18 cellular contexts compared by ENCODE assay signal in genomic region chr12:25242981-25243764, GRCh38. TPM values are rescaled to one million over a fixed set of nuclear protein-coding genes. Genes with fewer than 3 reads are reported as not detected.
DNase-seq lines count a peak whose midpoint lies in the region; ATAC-seq and TF ChIP-seq lines count a peak whose summit lies in the region.
"Had no signal": no experiment of that assay in that cellular context is flagged by ENCODE, and none has a peak within 500 bp of the region (broad histone marks: within the 10 kb centered on the region; RNA-seq: fewer than 3 reads in every experiment).

No MANE protein-coding gene starts in this region.

- intact Hi-C loops in CD4-positive, alpha-beta memory T cell (cut with micrococcal nuclease), result loop anchor here (5.0 kb wide), 1 partner anchor 34 kb away; no protein-coding TSS in a partner anchor

- H3K4me2 ChIP-seq in Loucy (ENCODE audit: low read depth, low read length, poor library complexity, severe bottlenecking), result peak overlapping the region; percentile 56

- ATAC-seq in HG03442 (IDR thresholded peaks at IDR 0.05; ENCODE audit: unreplicated experiment), result no peak
- no peak for ATAC-seq in activated CD8-positive, alpha-beta memory T cell treated with anti-CD3 and anti-CD28 coated beads, Interleukin-2, amount 10 ng/mL, durations not matched to agents 7 days and 5 days
- ATAC-seq: activated CD8-positive, alpha-beta T cell treated with anti-CD3 and anti-CD28 coated beads for 36 hours had no signal

- CTCF ChIA-PET in CD4-positive, alpha-beta memory T cell (lab: Charles Lee; ENCODE audit: partially characterized antibody), result interaction anchor here (2.1 kb wide), 1 partner anchor 22 kb away, joined by 6 read pairs; no protein-coding TSS in a partner anchor
- CTCF ChIA-PET in activated CD8-positive, alpha-beta memory T cell treated with anti-CD3 and anti-CD28 coated beads, Interleukin-2, amount 10 ng/mL, durations not matched to agents 7 days and 5 days (lab: Charles Lee), result interaction anchor here (2.8 kb wide), 1 partner anchor 8 kb away, joined by 25 read pairs; the partner anchor contains the start of gene KRAS

- no peak overlapping the region for H3K4me3 ChIP-seq in CD4-positive, alpha-beta memory T cell (ENCODE audit: low read length in 2 of 2)
- H3K4me3 ChIP-seq in Loucy (ENCODE audit: low read length, poor library complexity, severe bottlenecking), result no peak overlapping the region
- no peak overlapping the region for H3K4me3 ChIP-seq in epithelial cell of esophagus (ENCODE audit: low read length)
- H3K4me3 ChIP-seq: sigmoid colon, upper lobe of left lung had no signal

- H3K9me3 ChIP-seq in CD4-positive, alpha-beta memory T cell (ENCODE audit: control insufficient read depth in 1 of 2, low read length in 2 of 2), result no peaks in the 10 kb centered on the region
- H3K9me3 ChIP-seq in Loucy (ENCODE audit: insufficient read depth, low read depth, low read length), result no peaks in the 10 kb centered on the region
- H3K9me3 ChIP-seq: neutrophil, sigmoid colon, upper lobe of left lung had no signal

- no peaks in the 10 kb centered on the region for H3K9me3 Mint-ChIP-seq in CD4-positive, alpha-beta memory T cell
- H3K9me3 Mint-ChIP-seq in mesothelial cell of epicardium, result peaks cover 3% of the 10 kb centered on the region
- no peaks in the 10 kb centered on the region for H3K9me3 Mint-ChIP-seq in activated CD8-positive, alpha-beta memory T cell treated with anti-CD3 and anti-CD28 coated beads, Interleukin-2, amount 10 ng/mL, durations not matched to agents 7 days and 5 days (ENCODE audit: low read depth)

- no peaks in the 10 kb centered on the region for H3K9me2 ChIP-seq in Loucy (replicated peaks; ENCODE audit: low read depth, low read length)

- DNase-seq in CD4-positive, alpha-beta memory T cell, result no peak
- DNase-seq in epithelial cell of esophagus (ENCODE audit: low read depth) (peak; percentile 21), mesothelial cell of epicardium (ENCODE audit: low spot score in 2 of 2, unreplicated experiment in 2 of 2) (no peak), G401 (ENCODE audit: low spot score) (no peak), NCI-H2196 treated with DMSO at 0.1 percent for 48 hours (lab: John Stamatoyannopoulos, UW; ENCODE audit: unreplicated experiment) (no peak)
- no peak for DNase-seq in activated CD8-positive, alpha-beta memory T cell treated with anti-CD3 and anti-CD28 coated beads, Interleukin-2, amount 10 ng/mL, durations not matched to agents 7 days and 5 days
- DNase-seq: activated CD8-positive, alpha-beta T cell treated with anti-CD3 and anti-CD28 coated beads for 36 hours; DMS153; KBM-7; NCI-H1436; NCI-H524 treated with DMSO at 0.1 percent for 48 hours; OCI-M1; sigmoid colon; stimulated activated CD4-positive, alpha-beta T cell treated with anti-CD3 and anti-CD28 coated beads, Interleukin-4, amount 100 ng/mL, for 4 hours; upper lobe of left lung had no signal

- H3K27ac ChIP-seq in CD4-positive, alpha-beta memory T cell (ENCODE audit: low read depth, low read length), result no peak overlapping the region
- H3K27ac ChIP-seq: neutrophil, upper lobe of left lung had no signal

- peaks cover 18 to 50% (median 29%) of the 10 kb centered on the region in 4 donors for H3K4me1 Mint-ChIP-seq in CD4-positive, alpha-beta memory T cell
- H3K4me1 Mint-ChIP-seq in mesothelial cell of epicardium, result peaks cover 13% of the 10 kb centered on the region
- H3K4me1 Mint-ChIP-seq in activated CD8-positive, alpha-beta memory T cell treated with anti-CD3 and anti-CD28 coated beads, Interleukin-2, amount 10 ng/mL, durations not matched to agents 7 days and 5 days, result peaks cover 32% of the 10 kb centered on the region

- in situ Hi-C loops in G401 (cut with HindIII; ENCODE audit: low sequenced_read_pairs), result no loop called here

- H3K27me3 Mint-ChIP-seq in CD4-positive, alpha-beta memory T cell, result no peaks in the 10 kb centered on the region
- no peaks in the 10 kb centered on the region for H3K27me3 Mint-ChIP-seq in mesothelial cell of epicardium (ENCODE audit: low read depth)
- no peaks in the 10 kb centered on the region for H3K27me3 Mint-ChIP-seq in activated CD8-positive, alpha-beta memory T cell treated with anti-CD3 and anti-CD28 coated beads, Interleukin-2, amount 10 ng/mL, durations not matched to agents 7 days and 5 days
- H3K27me3 Mint-ChIP-seq: activated CD8-positive, alpha-beta T cell treated with anti-CD3 and anti-CD28 coated beads for 36 hours had no signal

- no peak overlapping the region for H3K9ac ChIP-seq in Loucy (ENCODE audit: low read depth, low read length, poor library complexity, severe bottlenecking)

- no peaks in the 10 kb centered on the region for H3K36me3 ChIP-seq in CD4-positive, alpha-beta memory T cell (ENCODE audit: insufficient read depth, low read length)
- no peaks in the 10 kb centered on the region for H3K36me3 ChIP-seq in Loucy (ENCODE audit: insufficient read depth, low read length)

- no peak for TF ChIP-seq CTCF in Loucy (conservative IDR thresholded peaks at IDR 0.05; ENCODE audit: low read length)
- no peak for TF ChIP-seq CTCF in epithelial cell of esophagus (IDR thresholded peaks at IDR 0.05; ENCODE audit: insufficient read depth, low read depth, low read length, missing control alignments)
- no peak for TF ChIP-seq CTCF in mesothelial cell of epicardium (IDR thresholded peaks at IDR 0.05; ENCODE audit: unreplicated experiment)

- peaks cover 22% of the 10 kb centered on the region for H3K4me1 ChIP-seq in CD4-positive, alpha-beta memory T cell (ENCODE audit: insufficient read depth, low read length)
- peaks cover 50% of the 10 kb centered on the region for H3K4me1 ChIP-seq in Loucy (ENCODE audit: insufficient read depth, low read length, poor library complexity, severe bottlenecking)

- POLR2A ChIA-PET in CD4-positive, alpha-beta memory T cell (lab: Charles Lee; ENCODE audit: partially characterized antibody), result no interaction called here

- H3K4me3 Mint-ChIP-seq in CD4-positive, alpha-beta memory T cell, result no peak overlapping the region
- no peak overlapping the region for H3K4me3 Mint-ChIP-seq in mesothelial cell of epicardium
- H3K4me3 Mint-ChIP-seq in activated CD8-positive, alpha-beta memory T cell treated with anti-CD3 and anti-CD28 coated beads, Interleukin-2, amount 10 ng/mL, durations not matched to agents 7 days and 5 days, result no peak overlapping the region
- H3K4me3 Mint-ChIP-seq: activated CD8-positive, alpha-beta T cell treated with anti-CD3 and anti-CD28 coated beads for 36 hours had no signal

- peaks cover 87% of the 10 kb centered on the region for H3K79me2 ChIP-seq in Loucy (ENCODE audit: insufficient read depth, low read length)

- H2AFZ ChIP-seq in Loucy (ENCODE audit: low read length), result no peak overlapping the region

- peak overlapping the region in 5 of 7 donors; percentile 20 to 70 (median 64) for H3K27ac Mint-ChIP-seq in CD4-positive, alpha-beta memory T cell
- H3K27ac Mint-ChIP-seq in mesothelial cell of epicardium, result peak overlapping the region; percentile 61
- no peak overlapping the region for H3K27ac Mint-ChIP-seq in activated CD8-positive, alpha-beta memory T cell treated with anti-CD3 and anti-CD28 coated beads, Interleukin-2, amount 10 ng/mL, durations not matched to agents 7 days and 5 days
- H3K27ac Mint-ChIP-seq: activated CD8-positive, alpha-beta T cell treated with anti-CD3 and anti-CD28 coated beads for 36 hours had no signal

- no peaks in the 10 kb centered on the region for H3F3A ChIP-seq in Loucy (ENCODE audit: low read depth)

- H3K27me3 ChIP-seq in CD4-positive, alpha-beta memory T cell (ENCODE audit: insufficient read depth, low read length), result no peaks in the 10 kb centered on the region
- H3K27me3 ChIP-seq in Loucy (ENCODE audit: insufficient read depth, low read length, poor library complexity, severe bottlenecking), result no peaks in the 10 kb centered on the region
- H3K27me3 ChIP-seq: neutrophil, sigmoid colon, upper lobe of left lung had no signal

- H4K20me1 ChIP-seq in Loucy (ENCODE audit: insufficient read depth, low read length, poor library complexity, severe bottlenecking), result peaks cover 72% of the 10 kb centered on the region

- H3K36me3 Mint-ChIP-seq in CD4-positive, alpha-beta memory T cell, result peaks cover 21 to 55% of the 10 kb centered on the region in 2 donors
- peaks cover 24% of the 10 kb centered on the region for H3K36me3 Mint-ChIP-seq in mesothelial cell of epicardium
- peaks cover 44% of the 10 kb centered on the region for H3K36me3 Mint-ChIP-seq in activated CD8-positive, alpha-beta memory T cell treated with anti-CD3 and anti-CD28 coated beads, Interleukin-2, amount 10 ng/mL, durations not matched to agents 7 days and 5 days

RNA-seq across cellular contexts. Expression of gene KRAS, which starts 7.6 kb away (rescaled TPM):
- 10 to 100 TPM; 34.4 to 34.8 TPM for total RNA-seq in CD4-positive, alpha-beta memory T cell
- polyA plus RNA-seq in CD4-positive, alpha-beta memory T cell, result 10 to 100 TPM; 31.6 to 52.4 TPM
- 34.4 to 38.2 TPM (median 37.9 TPM) in 3 replicates for total RNA-seq in mesothelial cell of epicardium
- total RNA-seq in G401 (2014; rRNA removed; shearing (Covaris generic)), result 5.6 and 9.5 TPM in 2 replicates
- 10 to 100 TPM; 33.7 to 41.6 TPM for total RNA-seq in activated CD8-positive, alpha-beta memory T cell treated with anti-CD3 and anti-CD28 coated beads, Interleukin-2, amount 10 ng/mL, durations not matched to agents 7 days and 5 days

RNA-seq across cellular contexts. Expression of gene ETFRF1, which starts 48.1 kb away (rescaled TPM):
- 10 to 100 TPM; 22.1 to 23.0 TPM for total RNA-seq in CD4-positive, alpha-beta memory T cell
- 10 to 100 TPM; 30.8 to 56.5 TPM for polyA plus RNA-seq in CD4-positive, alpha-beta memory T cell
- 14.3 to 20.7 TPM (median 17.5 TPM) in 3 replicates for total RNA-seq in mesothelial cell of epicardium
- total RNA-seq in G401 (2014; rRNA removed; shearing (Covaris generic)), result 17.4 and 35.8 TPM in 2 replicates
- total RNA-seq in activated CD8-positive, alpha-beta memory T cell treated with anti-CD3 and anti-CD28 coated beads, Interleukin-2, amount 10 ng/mL, durations not matched to agents 7 days and 5 days, result 10 to 100 TPM in 1 of 2 experiments, 1 to 10 TPM in 1; 9.3 to 10.9 TPM

RNA-seq across cellular contexts. Expression of gene DNAI7, which starts 48.2 kb away (rescaled TPM):
- total RNA-seq in CD4-positive, alpha-beta memory T cell, result under 1 TPM in 1 of 2 experiments, not detected in 1; 0.15 TPM
- polyA plus RNA-seq in CD4-positive, alpha-beta memory T cell, result under 1 TPM in 1 of 2 donors, not detected in 1; 0.07 TPM
- total RNA-seq in mesothelial cell of epicardium, result 0.70 to 1.5 TPM (median 0.84 TPM) in 3 replicates
- total RNA-seq in G401 (2014; rRNA removed; shearing (Covaris generic)), result 0.20 and 0.37 TPM in 2 replicates
- total RNA-seq in activated CD8-positive, alpha-beta memory T cell treated with anti-CD3 and anti-CD28 coated beads, Interleukin-2, amount 10 ng/mL, durations not matched to agents 7 days and 5 days, result under 1 TPM in 1 of 2 experiments, not detected in 1; 0.18 TPM
- total RNA-seq: activated CD8-positive, alpha-beta T cell treated with anti-CD3 and anti-CD28 coated beads for 36 hours had no signal
